12 cellular contexts compared by ENCODE assay signal in genomic region chr3:61853912-61854311, GRCh38.
"Had no signal": no experiment of that assay in that cellular context is flagged by ENCODE, and none has a peak within 500 bp of the region (broad histone marks: within the 10 kb centered on the region; RNA-seq: fewer than 3 reads in every experiment).

No MANE protein-coding gene starts in this region.

- H3K4me1 Mint-ChIP-seq: central memory CD8-positive, alpha-beta T cell had no signal

- H3K27me3 ChIP-seq: stomach had no signal

- H3K9ac ChIP-seq: parathyroid adenoma had no signal

- H3K9me3 ChIP-seq: stomach, thoracic aorta had no signal

- H3K27me3 Mint-ChIP-seq: central memory CD8-positive, alpha-beta T cell had no signal

- H3K36me3 ChIP-seq: stomach, thoracic aorta had no signal

- H3K27ac ChIP-seq: stomach had no signal

- DNase-seq: activated CD4-positive, alpha-beta T cell treated with anti-CD3 and anti-CD28 coated beads for 1 hour; activated CD4-positive, alpha-beta T cell treated with anti-CD3 and anti-CD28 coated beads, Interleukin-2, amount 50 U/mL, for 48 hours; activated naive CD4-positive, alpha-beta T cell; foreskin melanocyte; head of caudate nucleus; mesendoderm; retina; stomach; T-helper 9 cell had no signal

- H3K4me3 ChIP-seq: stomach, thoracic aorta had no signal

- H3K4me3 Mint-ChIP-seq: central memory CD8-positive, alpha-beta T cell had no signal
